In genomic region chr18:39772155-39772919, GRCh38 we compare ENCODE assay signal across 26 cellular contexts.
DNase-seq lines count a peak whose midpoint lies in the region; ATAC-seq, FAIRE-seq and TF ChIP-seq lines count a peak whose summit lies in the region.
"Had no signal": no experiment of that assay in that cellular context is flagged by ENCODE, and none has a peak within 500 bp of the region (broad histone marks: within the 10 kb centered on the region; RNA-seq: fewer than 3 reads in every experiment).

No MANE protein-coding gene starts in this region.

- no peak overlapping the region for H3K9ac ChIP-seq in HepG2 (ENCODE audit: insufficient read depth, low read depth, low read length)
- H3K9ac ChIP-seq: BLaER1 had no signal

- no peak for FAIRE-seq in HepG2 (lab: Jason Lieb, UNC)
- FAIRE-seq: H54, HTR-8/SVneo, pancreas had no signal

- TF ChIP-seq EP300 in HepG2 (IDR thresholded peaks at IDR 0.05; ENCODE audit: low read depth in 2 of 2, low read length in 2 of 2) (no peak), HepG2 (CRISPR knock-in tag; IDR thresholded peaks at IDR 0.05; ENCODE audit: borderline replicate concordance) (no peak)

- TF ChIP-seq CTCF in HepG2 (CRISPR knock-in tag; IDR thresholded peaks at IDR 0.05) = no peak
- TF ChIP-seq CTCF in right lobe of liver (IDR thresholded peaks at IDR 0.05) = no peak
- TF ChIP-seq CTCF in epithelial cell of esophagus (IDR thresholded peaks at IDR 0.05; ENCODE audit: insufficient read depth, low read depth, low read length, missing control alignments) = no peak

- H3K36me3 ChIP-seq in HepG2 (replicated peaks in 1 of 2; ENCODE audit: control insufficient read depth in 1 of 2, insufficient read depth in 2 of 2, low read length in 2 of 2) (0 out of 5 replicates have a peak, but pooled peaks cover 0 to 5% of the 10 kb centered on the region in 2 experiments), right lobe of liver (no peaks in the 10 kb centered on the region)
- H3K36me3 ChIP-seq: BLaER1, esophagus muscularis mucosa, heart left ventricle, left lung, pancreas had no signal

- DNase-seq in HepG2 (ENCODE audit: low spot score) (peak; percentile 30), right lobe of liver (no peak), epithelial cell of esophagus (ENCODE audit: low read depth) (peak; percentile 41), kidney glomerular epithelial cell (lab: John Stamatoyannopoulos, UW) (peak; percentile 33), NCI-H524 treated with DMSO at 0.1 percent for 48 hours (lab: John Stamatoyannopoulos, UW) (no peak)
- DNase-seq: activated CD4-positive, alpha-beta T cell treated with anti-CD3 and anti-CD28 coated beads for 1 hour; activated naive CD4-positive, alpha-beta T cell; activated T-cell treated with anti-CD3 and anti-CD28 coated beads, Interleukin-2, amount 50 U/mL, for 4 hours; effector CD4-positive, alpha-beta T cell; heart left ventricle; left lung; NCI-H187; NCI-H226; NCI-H82; pancreas; Right ventricle myocardium superior; stimulated activated CD8-positive, alpha-beta memory T cell treated with anti-CD3 and anti-CD28 coated beads, Interleukin-4, amount 100 ng/mL, for 48 hours had no signal

- H3K4me1 ChIP-seq in HepG2 (ENCODE audit: insufficient read depth, low read length) (peaks cover 15% of the 10 kb centered on the region; the same call in 1 of the 2 replicates), right lobe of liver (no peaks in the 10 kb centered on the region)
- H3K4me1 ChIP-seq: BLaER1, esophagus muscularis mucosa, heart left ventricle, left lung, pancreas had no signal

- in situ Hi-C loops in HepG2 (cut with HindIII; ENCODE audit: extremely low pct_ligation_motif_present, low pct_unique_long_range_greater_than_20kb) = no loop called here

- H3K9me3 ChIP-seq in HepG2 (ENCODE audit: low read length) (no peaks in the 10 kb centered on the region), right lobe of liver (no peaks in the 10 kb centered on the region)
- H3K9me3 ChIP-seq: BLaER1, esophagus muscularis mucosa, heart left ventricle, left lung, pancreas had no signal

- WGBS in HepG2 (ENCODE audit: low lambda C conversion rate) = 100% methylated on average over 1 of the region's 1 CpG
- WGBS in right lobe of liver (ENCODE audit: insufficient coverage, low coverage, low lambda C conversion rate, missing lambda C conversion rate) = 43% methylated on average over 1 of the region's 1 CpG

- H3K4me3 ChIP-seq in HepG2 (replicated peaks in 1 of 3; ENCODE audit: insufficient read depth in 1 of 3, low read depth in 2 of 3, low read length in 3 of 3) (no peak overlapping the region), right lobe of liver (no peak overlapping the region), epithelial cell of esophagus (ENCODE audit: low read length) (no peak overlapping the region)
- H3K4me3 ChIP-seq: BLaER1, esophagus muscularis mucosa, heart left ventricle, left lung, pancreas had no signal

- H3K27ac ChIP-seq in HepG2 (ENCODE audit: extremely low read length, insufficient read depth, low read length) (no peak overlapping the region), right lobe of liver (no peak overlapping the region)
- H3K27ac ChIP-seq: BLaER1, esophagus muscularis mucosa, heart left ventricle, left lung, pancreas had no signal

- BruUV-seq in HepG2 (replicated peaks; lab: Mats Ljungman, UMichigan) = no TSS peak

- ATAC-seq in HepG2 (no peak), right lobe of liver (no peak), SK-N-SH treated with all-trans-retinoic acid at 6 μM for 48 hours (no peak), HG03025 (IDR thresholded peaks at IDR 0.05; ENCODE audit: low FRiP score, unreplicated experiment) (no peak), GM18867 (IDR thresholded peaks at IDR 0.05; ENCODE audit: unreplicated experiment) (no peak)
- ATAC-seq: activated T-cell treated with anti-CD3 and anti-CD28 coated beads, Interleukin-2, amount 50 U/mL, for 4 hours; left lung; natural killer cell treated with Interleukin-12 subunit alpha and Interleukin-12 subunit beta and Interleukin-15 and Interleukin-18, amount 100 ng/mL, for 72 hours; pancreas; sciatic nerve had no signal

- TF ChIP-seq POLR2A in HepG2 (IDR thresholded peaks at IDR 0.05; ENCODE audit: insufficient read depth in 1 of 2, low read depth in 2 of 2, low read length in 2 of 2) (no peak), right lobe of liver (IDR thresholded peaks at IDR 0.05) (no peak)

- H3K79me2 ChIP-seq in HepG2 (ENCODE audit: insufficient read depth, low read length) = no peaks in the 10 kb centered on the region

- no peak overlapping the region for H3K4me2 ChIP-seq in HepG2 (ENCODE audit: low read depth, low read length)
- H3K4me2 ChIP-seq: BLaER1 had no signal

- POLR2A ChIA-PET in HepG2 (lab: Yijun Ruan, JAX) = no interaction called here

- H2AFZ ChIP-seq in HepG2 (ENCODE audit: low read length) = no peak overlapping the region

- CTCF ChIA-PET in HepG2 (lab: Yijun Ruan, JAX; ENCODE audit: low intra/inter-chr PET ratio, low total read pairs) = no interaction called here

- H3K27me3 ChIP-seq in HepG2 (ENCODE audit: control insufficient read depth in 1 of 2, insufficient read depth in 2 of 2, low read length in 2 of 2) = no peaks in the 10 kb centered on the region
- H3K27me3 ChIP-seq in right lobe of liver = no peaks in the 10 kb centered on the region
- H3K27me3 ChIP-seq: BLaER1, esophagus muscularis mucosa, heart left ventricle, left lung had no signal

- H4K20me1 ChIP-seq in HepG2 (ENCODE audit: insufficient read depth, low read length) = no peaks in the 10 kb centered on the region
- H4K20me1 ChIP-seq: BLaER1 had no signal

- intact Hi-C loops in HepG2 (cut with micrococcal nuclease; ENCODE audit: unreplicated experiment) (no loop called here), right lobe of liver (cut with DNase I) (no loop called here)

- no peak for TF ChIP-seq RAD21 in HepG2 (CRISPR knock-in tag; IDR thresholded peaks at IDR 0.05)

TF ChIP-seq in HepG2, 621 proteins besides CTCF, POLR2A, EP300 and RAD21:
- TF ChIP-seq NFIB (CRISPR knock-in tag; IDR thresholded peaks at IDR 0.05; ENCODE audit: borderline replicate concordance) = no peak

TF ChIP-seq in SK-N-SH treated with all-trans-retinoic acid at 6 μM for 48 hours, 23 proteins besides CTCF, POLR2A, EP300 and RAD21:
- TF ChIP-seq ESRRG (CRISPR knock-in tag; IDR thresholded peaks at IDR 0.05) (no peak), GLIS3 (CRISPR knock-in tag; IDR thresholded peaks at IDR 0.05) (no peak), CSDC2 (CRISPR knock-in tag; IDR thresholded peaks at IDR 0.05) (no peak), BACH2 (CRISPR knock-in tag; IDR thresholded peaks at IDR 0.05; ENCODE audit: borderline replicate concordance) (no peak), ZC3H10 (CRISPR knock-in tag; IDR thresholded peaks at IDR 0.05) (no peak), OSR1 (CRISPR knock-in tag; IDR thresholded peaks at IDR 0.05) (no peak)

Comparison
In these comparisons a context has a peak if more than half of its experiments do, and no peak if none do; other contexts are left out.
1. DNase-seq: peak in HepG2 (single experiment), epithelial cell of esophagus (single experiment) and kidney glomerular epithelial cell (single experiment); none in right lobe of liver (0 of 3) and NCI-H524 treated with DMSO at 0.1 percent for 48 hours (single experiment).